8 cellular contexts compared by ENCODE assay signal in the genomic region with DNA sequence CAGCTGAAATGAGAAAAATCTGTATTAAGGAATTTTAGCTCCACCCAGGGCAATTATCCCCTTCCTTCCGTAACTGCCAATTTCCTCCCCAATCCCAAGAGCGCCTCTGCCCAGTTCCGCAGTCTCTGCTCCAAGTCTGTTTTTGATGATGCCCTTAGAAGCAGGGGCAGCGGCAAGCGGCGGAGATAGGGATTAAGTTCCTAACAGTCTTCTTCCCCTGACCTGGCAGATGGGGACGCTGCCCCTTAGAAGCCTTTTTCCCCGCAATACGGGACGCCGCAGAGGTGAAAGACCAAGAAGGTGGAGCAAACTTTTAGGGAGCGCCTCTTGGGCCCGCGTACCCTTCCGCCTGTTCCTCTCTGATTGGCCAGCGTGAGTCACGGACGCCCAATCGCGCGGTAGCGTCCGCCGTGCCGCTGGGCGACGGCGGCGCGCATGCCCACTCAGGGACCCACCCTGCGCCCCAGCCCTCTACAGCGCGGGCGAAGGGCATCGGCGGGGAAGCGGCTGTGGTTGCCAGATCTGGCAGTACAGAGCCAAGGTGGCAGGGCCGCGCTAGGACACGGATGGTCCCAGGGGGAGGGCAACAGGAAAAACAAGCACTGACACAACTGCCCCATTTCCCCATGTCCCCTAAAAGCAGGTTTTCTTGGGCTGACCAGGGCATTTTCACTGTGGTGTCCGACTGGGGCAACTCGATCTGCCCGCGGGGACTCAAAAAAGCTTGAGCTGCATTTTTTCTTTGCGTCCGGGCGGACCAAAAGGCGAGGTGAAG. TPM values are rescaled to one million over a fixed set of nuclear protein-coding genes. Genes with fewer than 3 reads are reported as not detected.
DNase-seq lines count a peak whose midpoint lies in the region; ATAC-seq and TF ChIP-seq lines count a peak whose summit lies in the region.

No MANE protein-coding gene starts in this region.

- H3K27me3 ChIP-seq in PC-3 (ENCODE audit: low read length) (no peaks in the 10 kb centered on the region), mucosa of stomach (ENCODE audit: control insufficient read depth, insufficient read depth, low read length) (no peaks in the 10 kb centered on the region)

- no peaks in the 10 kb centered on the region for H3K36me3 ChIP-seq in PC-3 (ENCODE audit: low read depth, low read length)
- H3K36me3 ChIP-seq in mucosa of stomach (ENCODE audit: control insufficient read depth, insufficient read depth, low read length) = no peaks in the 10 kb centered on the region

- H3K4me2 ChIP-seq in PC-3 (ENCODE audit: low read length) = peak overlapping the region; percentile 98

- peaks cover 31% of the 10 kb centered on the region for H3K79me2 ChIP-seq in PC-3 (ENCODE audit: low read length)

- POLR2A ChIA-PET in PC-3 (lab: Charles Lee; ENCODE audit: unreplicated experiment) = interaction anchor here (0.6 kb wide), 1 partner anchor 147 kb away, joined by 4 read pairs; no protein-coding TSS in a partner anchor

- CTCF ChIA-PET in PC-3 (lab: Charles Lee) = interaction anchor here (0.6 to 1.1 kb wide), 2 partner anchors 159 to 232 kb away, joined by 4 to 11 read pairs; no protein-coding TSS in a partner anchor

- DNase-seq in DMS53 (lab: John Stamatoyannopoulos, UW) = peak; percentile 83
- peak; percentile 92 for DNase-seq in Jurkat, Clone E6-1 (ENCODE audit: low read depth, low spot score)
- DNase-seq in PC-3 = peak; percentile 86
- peak; percentile 90 for DNase-seq in activated T-cell treated with anti-CD3 and anti-CD28 coated beads, Interleukin-2, amount 50 U/mL, for 24 hours
- DNase-seq in stimulated activated CD8-positive, alpha-beta memory T cell treated with anti-CD3 and anti-CD28 coated beads, Interleukin-7, amount 100 ng/mL, for 1 hour (ENCODE audit: low read depth in 2 of 2) = peak; percentile 70 to 75

- no peaks in the 10 kb centered on the region for H3K9me2 ChIP-seq in PC-3 (replicated peaks; ENCODE audit: low read length)

- H3K4me3 ChIP-seq in Jurkat, Clone E6-1 (ENCODE audit: low read length) = peak overlapping the region; percentile 87
- H3K4me3 ChIP-seq in PC-3 (ENCODE audit: low read length) = peak overlapping the region; percentile 80
- H3K4me3 ChIP-seq in mucosa of stomach (ENCODE audit: low read length) = peak overlapping the region; percentile 92

- no peaks in the 10 kb centered on the region for H3K27me3 Mint-ChIP-seq in activated T-cell treated with anti-CD3 and anti-CD28 coated beads, Interleukin-2, amount 50 U/mL, for 24 hours

- H2AFZ ChIP-seq in PC-3 (ENCODE audit: low read length) = peak overlapping the region; percentile 91

- peaks cover 14% of the 10 kb centered on the region for H3K4me1 ChIP-seq in PC-3 (ENCODE audit: insufficient read depth, low read length)
- peaks cover 16% of the 10 kb centered on the region for H3K4me1 ChIP-seq in mucosa of stomach (ENCODE audit: control insufficient read depth, insufficient read depth, low read length)

- H3K27ac ChIP-seq in PC-3 (ENCODE audit: low read length) = peak overlapping the region; percentile 73

- H4K20me1 ChIP-seq in PC-3 (ENCODE audit: low read length) = no peaks in the 10 kb centered on the region

- no peak for TF ChIP-seq CTCF in PC-3 (conservative IDR thresholded peaks at IDR 0.05; ENCODE audit: low read depth, low read length)

- peak overlapping the region; percentile 99 for H3K27ac Mint-ChIP-seq in activated T-cell treated with anti-CD3 and anti-CD28 coated beads, Interleukin-2, amount 50 U/mL, for 24 hours

- H3K4me1 Mint-ChIP-seq in activated T-cell treated with anti-CD3 and anti-CD28 coated beads, Interleukin-2, amount 50 U/mL, for 24 hours (ENCODE audit: low read depth) = peaks cover 34% of the 10 kb centered on the region

- ATAC-seq in GM21717 (IDR thresholded peaks at IDR 0.05; ENCODE audit: unreplicated experiment) (peak; percentile 73), PC-3 (peak; percentile 83), esophagus mucosa (peak; percentile 97)

- no peaks in the 10 kb centered on the region for H3K9me3 Mint-ChIP-seq in activated T-cell treated with anti-CD3 and anti-CD28 coated beads, Interleukin-2, amount 50 U/mL, for 24 hours

- no peaks in the 10 kb centered on the region for H3F3A ChIP-seq in PC-3 (ENCODE audit: low read length, unreplicated experiment)

- intact Hi-C loops in PC-3 (cut with micrococcal nuclease) = loop anchor here (1.0 kb wide), 1 partner anchor 35 kb away; no protein-coding TSS in a partner anchor

- no peaks in the 10 kb centered on the region for H3K9me3 ChIP-seq in PC-3 (ENCODE audit: low read length)
- H3K9me3 ChIP-seq in mucosa of stomach (ENCODE audit: control insufficient read depth, low read length) = no peaks in the 10 kb centered on the region

- H3K4me3 Mint-ChIP-seq in activated T-cell treated with anti-CD3 and anti-CD28 coated beads, Interleukin-2, amount 50 U/mL, for 24 hours = peak overlapping the region; percentile 91

- peaks cover 13% of the 10 kb centered on the region for H3K36me3 Mint-ChIP-seq in activated T-cell treated with anti-CD3 and anti-CD28 coated beads, Interleukin-2, amount 50 U/mL, for 24 hours (ENCODE audit: low read depth)

- H3K9ac ChIP-seq in PC-3 (ENCODE audit: low read length) = peak overlapping the region; percentile 90
- peak overlapping the region; percentile 91 for H3K9ac ChIP-seq in mucosa of stomach (ENCODE audit: low read length)

- BruUV-seq in PC-3 (replicated peaks; lab: Mats Ljungman, UMichigan) = no TSS peak

RNA-seq across cellular contexts. Expression of gene TDRD3, which starts 0.8 kb away (rescaled TPM):
- 16.2 TPM for polyA plus RNA-seq in Jurkat, Clone E6-1 (2012; ENCODE audit: insufficient read depth, insufficient read length)
- total RNA-seq in PC-3 (2014; rRNA removed) (5.8 and 7.5 TPM in 2 replicates), esophagus mucosa (19.0 TPM)

Comparison
In these comparisons a context has a peak if more than half of its experiments do, and no peak if none do; other contexts are left out.
1. Peak in every context shown above with its lines: DNase-seq, ATAC-seq, H3K4me3 ChIP-seq and H3K27ac ChIP-seq.